Comparison of ENCODE assay signal across 8 cellular contexts in genomic region chr11:63614136-63614664, GRCh38. TPM values are rescaled to one million over a fixed set of nuclear protein-coding genes. Genes with fewer than 3 reads are reported as not detected.
DNase-seq lines count a peak whose midpoint lies in the region; ATAC-seq lines count a peak whose summit lies in the region.

PLAAT3 (minus strand) TSS chr11:63614433; CDS start chr11:63614014, 419 bp downstream.

- peak within 1 kb of the TSS in 1 of 2 donors; percentile 63 for H3K27ac ChIP-seq in mucosa of rectum (ENCODE audit: low read depth in 2 of 2, low read length in 2 of 2)

- peak within 1 kb of the TSS; percentile 86 to 92 for H3K4me3 Mint-ChIP-seq in activated T-cell treated with anti-CD3 and anti-CD28 coated beads, Interleukin-2, amount 50 U/mL, for 72 hours

- H3K27me3 ChIP-seq in mucosa of rectum (ENCODE audit: control insufficient read depth in 2 of 2, insufficient read depth in 2 of 2, low read length in 2 of 2) = no peaks in the 10 kb centered on the region

- no peaks in the 10 kb centered on the region for H3K9me3 ChIP-seq in mucosa of rectum (ENCODE audit: control insufficient read depth in 2 of 2, low read length in 2 of 2)

- H3K27me3 Mint-ChIP-seq in activated T-cell treated with anti-CD3 and anti-CD28 coated beads, Interleukin-2, amount 50 U/mL, for 72 hours (ENCODE audit: low read depth) = no peaks in the 10 kb centered on the region

- peak; percentile 43 for ATAC-seq in GM19043 (IDR thresholded peaks at IDR 0.05; ENCODE audit: low read depth, unreplicated experiment)
- ATAC-seq in activated T-cell treated with anti-CD3 and anti-CD28 coated beads, Interleukin-2, amount 50 U/mL, for 72 hours (replicated peaks in 1 of 2) = peak; percentile 76 to 81

- no peaks in the 10 kb centered on the region for H3K9me3 Mint-ChIP-seq in activated T-cell treated with anti-CD3 and anti-CD28 coated beads, Interleukin-2, amount 50 U/mL, for 72 hours

- no peaks in the 10 kb centered on the region for H3K36me3 Mint-ChIP-seq in activated T-cell treated with anti-CD3 and anti-CD28 coated beads, Interleukin-2, amount 50 U/mL, for 72 hours (ENCODE audit: insufficient read depth in 2 of 2)

- peaks cover 4% of the 10 kb centered on the region for H3K4me1 Mint-ChIP-seq in activated T-cell treated with anti-CD3 and anti-CD28 coated beads, Interleukin-2, amount 50 U/mL, for 72 hours (ENCODE audit: low read depth)

- peak within 1 kb of the TSS; percentile 42 for H3K27ac Mint-ChIP-seq in activated T-cell treated with anti-CD3 and anti-CD28 coated beads, Interleukin-2, amount 50 U/mL, for 72 hours

- peak within 1 kb of the TSS; percentile 59 to 63 for H3K9ac ChIP-seq in mucosa of rectum (ENCODE audit: low read depth in 1 of 2, low read length in 2 of 2)

- DNase-seq in AG20443 (ENCODE audit: low spot score) (peak; percentile 88), NCI-H2196 treated with DMSO at 0.1 percent for 48 hours (lab: John Stamatoyannopoulos, UW; ENCODE audit: unreplicated experiment) (peak; percentile 35), fibroblast of gingiva (ENCODE audit: low read depth) (peak; percentile 41), superior temporal gyrus (ENCODE audit: extremely low spot score) (peak; percentile 83), GF-D8 (lab: John Stamatoyannopoulos, UW) (no peak)
- peak; percentile 55 to 63 for DNase-seq in activated T-cell treated with anti-CD3 and anti-CD28 coated beads, Interleukin-2, amount 50 U/mL, for 72 hours

- H3K36me3 ChIP-seq in mucosa of rectum (ENCODE audit: control insufficient read depth in 2 of 2, insufficient read depth in 2 of 2, low read length in 2 of 2) = no peaks in the 10 kb centered on the region

- H3K4me1 ChIP-seq in mucosa of rectum (ENCODE audit: control insufficient read depth in 2 of 2, insufficient read depth in 2 of 2, low read length in 2 of 2) = peaks cover 6 to 9% of the 10 kb centered on the region in 2 donors

- H3K4me3 ChIP-seq in mucosa of rectum (ENCODE audit: low read length in 2 of 2) = peak within 1 kb of the TSS; percentile 74 to 78

RNA-seq across cellular contexts. Expression of gene PLAAT3, which starts in this region (rescaled TPM):
- total RNA-seq in activated T-cell treated with anti-CD3 and anti-CD28 coated beads, Interleukin-2, amount 50 U/mL, for 72 hours = 10 to 100 TPM in 1 of 2 donors, 1 to 10 TPM in 1; 6.3 to 11.5 TPM
